Comparison of ENCODE assay signal across 19 cellular contexts in the genomic region with DNA sequence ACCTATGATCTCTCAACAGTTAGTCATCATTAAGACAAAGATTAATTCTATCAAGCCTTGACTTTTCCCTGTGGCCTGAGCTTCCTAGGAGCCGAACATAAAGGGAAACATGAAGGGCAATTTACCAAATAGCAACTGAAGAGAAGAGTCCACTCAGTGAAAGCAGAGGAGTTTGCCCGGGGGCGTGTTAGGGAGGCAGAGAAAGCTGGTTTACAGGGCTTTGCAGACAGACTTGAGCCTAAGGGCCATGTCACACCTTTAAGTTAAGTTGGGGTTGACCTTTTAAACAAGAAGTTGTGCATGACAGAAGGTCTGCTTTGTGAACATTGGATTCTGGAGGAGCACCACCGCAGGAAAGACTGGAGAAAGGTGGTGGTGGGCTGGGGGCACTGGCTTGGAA.
DNase-seq lines count a peak whose midpoint lies in the region; ATAC-seq, FAIRE-seq and TF ChIP-seq lines count a peak whose summit lies in the region.
"Had no signal": no experiment of that assay in that cellular context is flagged by ENCODE, and none has a peak within 500 bp of the region (broad histone marks: within the 10 kb centered on the region; RNA-seq: fewer than 3 reads in every experiment).

No MANE protein-coding gene starts in this region.

- no peak for TF ChIP-seq CTCF in neural crest cell (conservative IDR thresholded peaks at IDR 0.05)

- H3K27me3 ChIP-seq in CD4-positive, CD25-positive, alpha-beta regulatory T cell (ENCODE audit: control insufficient read depth, insufficient read depth, low read length), result no peaks in the 10 kb centered on the region
- H3K27me3 ChIP-seq: BLaER1 treated with 17β-estradiol and CSF1 and Interleukin-3, amounts not matched to agents 10 nM and 100 nM had no signal

- peaks cover 4% of the 10 kb centered on the region for H3K27me3 Mint-ChIP-seq in CD4-positive, CD25-positive, alpha-beta regulatory T cell
- H3K27me3 Mint-ChIP-seq in neural crest cell (ENCODE audit: low read depth), result no peaks in the 10 kb centered on the region
- H3K27me3 Mint-ChIP-seq: B cell had no signal

- H3K9me3 ChIP-seq in CD4-positive, CD25-positive, alpha-beta regulatory T cell (ENCODE audit: control insufficient read depth in 2 of 2, low read length in 2 of 2), result no peaks in the 10 kb centered on the region

- no peak overlapping the region for H3K4me3 ChIP-seq in CD4-positive, CD25-positive, alpha-beta regulatory T cell (ENCODE audit: low read depth, low read length)
- H3K4me3 ChIP-seq: BLaER1 treated with 17β-estradiol and CSF1 and Interleukin-3, amounts not matched to agents 10 nM and 100 nM; GM12878; GM23338 had no signal

- DNase-seq in CD4-positive, CD25-positive, alpha-beta regulatory T cell, result no peak
- peak; percentile 28 for DNase-seq in COLO829 (ENCODE audit: low spot score)
- peak; percentile 26 for DNase-seq in M059J (ENCODE audit: low read depth)
- peak; percentile 8 for DNase-seq in neural crest cell (ENCODE audit: low read depth, low spot score)
- no peak for DNase-seq in GM12892 (ENCODE audit: insufficient read length)
- DNase-seq in HPDE6-E6E7 (ENCODE audit: extremely low spot score), result no peak
- DNase-seq in NCI-H2107 (lab: John Stamatoyannopoulos, UW), result no peak
- DNase-seq: DMS153, DMS79 treated with DMSO at 0.1 percent for 48 hours, HCEC 1CT, KG1 had no signal

- no peak overlapping the region for H3K4me3 Mint-ChIP-seq in CD4-positive, CD25-positive, alpha-beta regulatory T cell
- no peak overlapping the region for H3K4me3 Mint-ChIP-seq in neural crest cell
- H3K4me3 Mint-ChIP-seq: B cell, GM23338 had no signal

- no peaks in the 10 kb centered on the region for H3K4me1 ChIP-seq in CD4-positive, CD25-positive, alpha-beta regulatory T cell (ENCODE audit: control insufficient read depth, insufficient read depth, low read length, poor library complexity, severe bottlenecking)

- H3K36me3 Mint-ChIP-seq in CD4-positive, CD25-positive, alpha-beta regulatory T cell, result peaks cover 17% of the 10 kb centered on the region
- H3K36me3 Mint-ChIP-seq in neural crest cell (ENCODE audit: low read depth), result no peaks in the 10 kb centered on the region

- no peak overlapping the region for H3K27ac ChIP-seq in CD4-positive, CD25-positive, alpha-beta regulatory T cell (ENCODE audit: insufficient read depth, low read length, poor library complexity, severe bottlenecking)
- H3K27ac ChIP-seq: BLaER1 treated with 17β-estradiol and CSF1 and Interleukin-3, amounts not matched to agents 10 nM and 100 nM had no signal

- FAIRE-seq in GM12892 (lab: Jason Lieb, UNC), result no peak
- FAIRE-seq: GM12878, GM19239, H54, HepG2 had no signal

- peaks cover 0 to 20% (median 10%) of the 10 kb centered on the region in 4 donors for H3K4me1 Mint-ChIP-seq in CD4-positive, CD25-positive, alpha-beta regulatory T cell
- peaks cover 24% of the 10 kb centered on the region for H3K4me1 Mint-ChIP-seq in neural crest cell
- H3K4me1 Mint-ChIP-seq: B cell had no signal

- no peak for ATAC-seq in CD4-positive, CD25-positive, alpha-beta regulatory T cell (ENCODE audit: low read depth in 2 of 2)
- no peak for ATAC-seq in HG03439 (IDR thresholded peaks at IDR 0.05; ENCODE audit: unreplicated experiment)
- ATAC-seq: GM12878, GM23338, HepG2 had no signal

- peaks cover 5% of the 10 kb centered on the region for H3K36me3 ChIP-seq in CD4-positive, CD25-positive, alpha-beta regulatory T cell (ENCODE audit: control insufficient read depth, insufficient read depth, low read length)
- H3K36me3 ChIP-seq: BLaER1 treated with 17β-estradiol and CSF1 and Interleukin-3, amounts not matched to agents 10 nM and 100 nM had no signal

- TF ChIP-seq POLR2A in GM12892 (IDR thresholded peaks at IDR 0.05; ENCODE audit: low read depth, low read length), result no peak

- H3K9me3 Mint-ChIP-seq in CD4-positive, CD25-positive, alpha-beta regulatory T cell, result peaks cover 0 to 3% (median 0%) of the 10 kb centered on the region in 7 donors
- no peaks in the 10 kb centered on the region for H3K9me3 Mint-ChIP-seq in neural crest cell

- H3K27ac Mint-ChIP-seq in CD4-positive, CD25-positive, alpha-beta regulatory T cell, result peak overlapping the region in 2 of 3 donors; percentile 27 to 57
- H3K27ac Mint-ChIP-seq in neural crest cell (ENCODE audit: unreplicated experiment), result peak overlapping the region; percentile 24
- H3K27ac Mint-ChIP-seq: B cell, GM23338 had no signal

Comparison
In these comparisons a context has a peak if more than half of its experiments do, and no peak if none do; other contexts are left out.
1. DNase-seq: peak in COLO829 (single experiment), M059J (single experiment) and neural crest cell (single experiment); none in CD4-positive, CD25-positive, alpha-beta regulatory T cell (0 of 3), GM12892 (single experiment), HPDE6-E6E7 (single experiment) and NCI-H2107 (single experiment).